ENCODE assay signal across 8 cellular contexts in genomic region chr1:44835738-44836675, GRCh38. TPM values are rescaled to one million over a fixed set of nuclear protein-coding genes. Genes with fewer than 3 reads are reported as not detected.
DNase-seq lines count a peak whose midpoint lies in the region; ATAC-seq, FAIRE-seq and TF ChIP-seq lines count a peak whose summit lies in the region.

No MANE protein-coding gene starts in this region.

- no peaks in the 10 kb centered on the region for H3K36me3 Mint-ChIP-seq in activated T-cell treated with anti-CD3 and anti-CD28 coated beads, Interleukin-2, amount 50 U/mL, for 4 hours (ENCODE audit: insufficient read depth)
- H3K36me3 Mint-ChIP-seq in neural progenitor cell = no peaks in the 10 kb centered on the region

- ATAC-seq in activated T-cell treated with anti-CD3 and anti-CD28 coated beads, Interleukin-2, amount 50 U/mL, for 4 hours = peak; percentile 91 to 93

- no peaks in the 10 kb centered on the region for H3K4me1 ChIP-seq in Peyer's patch
- peaks cover 7% of the 10 kb centered on the region for H3K4me1 ChIP-seq in neural progenitor cell
- H3K4me1 ChIP-seq in stomach = peaks cover 0 to 5% (median 0%) of the 10 kb centered on the region in 4 donors

- 63 to 66% (median 66%) methylated on average over 23 of the region's 23 CpGs for WGBS in stomach, 5 donors

- H3K9ac ChIP-seq in neural progenitor cell = no peak overlapping the region

- peaks cover 3% of the 10 kb centered on the region for H3K27me3 Mint-ChIP-seq in activated T-cell treated with anti-CD3 and anti-CD28 coated beads, Interleukin-2, amount 50 U/mL, for 4 hours (ENCODE audit: low read depth)
- peaks cover 7% of the 10 kb centered on the region for H3K27me3 Mint-ChIP-seq in neural progenitor cell (ENCODE audit: insufficient read depth, low read depth)

- H3K27ac ChIP-seq in Peyer's patch (no peak overlapping the region), neural progenitor cell (no peak overlapping the region), stomach (no peak overlapping the region)

- peak overlapping the region; percentile 17 for H3K4me3 Mint-ChIP-seq in activated T-cell treated with anti-CD3 and anti-CD28 coated beads, Interleukin-2, amount 50 U/mL, for 4 hours
- H3K4me3 Mint-ChIP-seq in neural progenitor cell = peak overlapping the region; percentile 27

- peaks cover 4% of the 10 kb centered on the region for H3F3A ChIP-seq in neural progenitor cell (ENCODE audit: low read depth)

- peak; percentile 92 for DNase-seq in Ammon's horn (ENCODE audit: low spot score)
- DNase-seq in GM19239 (ENCODE audit: insufficient read length, low spot score) = peak; percentile 89
- peak; percentile 72 to 89 for DNase-seq in Kasumi-1 (lab: John Stamatoyannopoulos, UW)
- DNase-seq in Peyer's patch = peak; percentile 86 to 96 (median 93)
- peak; percentile 86 for DNase-seq in activated T-cell treated with anti-CD3 and anti-CD28 coated beads, Interleukin-2, amount 50 U/mL, for 4 hours
- DNase-seq in fibroblast of peridontal ligament (ENCODE audit: extremely low read depth) = peak; percentile 90
- peak; percentile 88 for DNase-seq in neural progenitor cell (ENCODE audit: low spot score)
- DNase-seq in stomach = peak; percentile 88

- intact Hi-C loops in stomach (cut with DNase I; ENCODE audit: low total_unique reads) = loop anchor here (5.0 to 10.0 kb wide), 2 partner anchors 44 to 169 kb away; no protein-coding TSS in a partner anchor

- H3K4me3 ChIP-seq in Peyer's patch (no peak overlapping the region), neural progenitor cell (no peak overlapping the region), stomach (no peak overlapping the region)

- FAIRE-seq in GM19239 (lab: Jason Lieb, UNC) = peak; percentile 97

- no peaks in the 10 kb centered on the region for H3K9me3 ChIP-seq in Peyer's patch
- H3K9me3 ChIP-seq in neural progenitor cell (ENCODE audit: low read depth) = no peaks in the 10 kb centered on the region
- no peaks in the 10 kb centered on the region for H3K9me3 ChIP-seq in stomach

- TF ChIP-seq EP300 in stomach (IDR thresholded peaks at IDR 0.05) = no peak

- no peak for TF ChIP-seq POLR2A in Peyer's patch (IDR thresholded peaks at IDR 0.05)
- no peak for TF ChIP-seq POLR2A in stomach (IDR thresholded peaks at IDR 0.05)

- no peaks in the 10 kb centered on the region for H3K79me2 ChIP-seq in neural progenitor cell (ENCODE audit: low read depth)

- peak overlapping the region; percentile 2 for H3K27ac Mint-ChIP-seq in neural progenitor cell

- no peaks in the 10 kb centered on the region for H3K9me3 Mint-ChIP-seq in activated T-cell treated with anti-CD3 and anti-CD28 coated beads, Interleukin-2, amount 50 U/mL, for 4 hours
- no peaks in the 10 kb centered on the region for H3K9me3 Mint-ChIP-seq in neural progenitor cell

- H3K36me3 ChIP-seq in Peyer's patch = no peaks in the 10 kb centered on the region
- H3K36me3 ChIP-seq in neural progenitor cell = no peaks in the 10 kb centered on the region
- H3K36me3 ChIP-seq in stomach = no peaks in the 10 kb centered on the region

- H4K20me1 ChIP-seq in neural progenitor cell (ENCODE audit: low read depth) = no peaks in the 10 kb centered on the region

- no peak overlapping the region for H2AFZ ChIP-seq in neural progenitor cell (replicated peaks)

- TF ChIP-seq CTCF in Peyer's patch (IDR thresholded peaks at IDR 0.05) = peak; percentile 68 to 87 (median 77)
- TF ChIP-seq CTCF in neural progenitor cell (IDR thresholded peaks at IDR 0.05) = peak; percentile 80
- peak in 5 of 7 experiments; percentile 56 to 85 (median 76) for TF ChIP-seq CTCF in stomach (IDR thresholded peaks at IDR 0.05)

- H3K4me1 Mint-ChIP-seq in activated T-cell treated with anti-CD3 and anti-CD28 coated beads, Interleukin-2, amount 50 U/mL, for 4 hours (ENCODE audit: low read depth) = peaks cover 6% of the 10 kb centered on the region
- H3K4me1 Mint-ChIP-seq in neural progenitor cell = peaks cover 9% of the 10 kb centered on the region

- no peak overlapping the region for H3K4me2 ChIP-seq in neural progenitor cell

- H3K27me3 ChIP-seq in Peyer's patch = no peaks in the 10 kb centered on the region
- H3K27me3 ChIP-seq in neural progenitor cell = no peaks in the 10 kb centered on the region
- H3K27me3 ChIP-seq in stomach = no peaks in the 10 kb centered on the region

RNA-seq across cellular contexts. Expression of gene PTCH2, which starts 7.0 kb away (rescaled TPM):
- 1 to 10 TPM in 2 of 4 donors, under 1 TPM in 2; 0.27 to 2.5 (median 0.79) TPM for total RNA-seq in Peyer's patch
- total RNA-seq in activated T-cell treated with anti-CD3 and anti-CD28 coated beads, Interleukin-2, amount 50 U/mL, for 4 hours = 1 to 10 TPM; 1.4 to 1.9 (median 1.6) TPM
- total RNA-seq in neural progenitor cell (ENCODE audit: low replicate concordance) = 0.09 TPM in 1 of 2 replicates, not detected in the other
- total RNA-seq in stomach = 1 to 10 TPM in 2 of 5 donors, under 1 TPM in 1, not detected in 2; under 0.01 to 2.3 (median 1.8) TPM
- polyA plus RNA-seq in stomach = under 1 TPM; 0.19 to 0.50 (median 0.31) TPM

RNA-seq across cellular contexts. Expression of gene BTBD19, which starts 27.7 kb away (rescaled TPM):
- total RNA-seq in Peyer's patch (1 to 10 TPM; 2.6 to 7.4 (median 3.5) TPM), neural progenitor cell (ENCODE audit: low replicate concordance) (1.4 and 1.7 TPM in 2 replicates), stomach (1 to 10 TPM in 2 of 5 donors, under 1 TPM in 1, not detected in 2; 0.89 to 4.1 (median 2.9) TPM)
- 10 to 100 TPM in 1 of 3 donors, 1 to 10 TPM in 2; 8.2 to 14.0 (median 8.3) TPM for total RNA-seq in activated T-cell treated with anti-CD3 and anti-CD28 coated beads, Interleukin-2, amount 50 U/mL, for 4 hours
- 1 to 10 TPM; 1.4 to 2.9 (median 2.8) TPM for polyA plus RNA-seq in stomach

RNA-seq across cellular contexts. Expression of gene DYNLT4, which starts 28.9 kb away (rescaled TPM):
- total RNA-seq in Peyer's patch (1 to 10 TPM in 1 of 4 donors, not detected in 3; 3.5 TPM), neural progenitor cell (ENCODE audit: low replicate concordance) (not detected in 2 replicates), stomach (10 to 100 TPM in 1 of 5 donors, not detected in 4; 25.5 TPM)
- not detected for total RNA-seq in activated T-cell treated with anti-CD3 and anti-CD28 coated beads, Interleukin-2, amount 50 U/mL, for 4 hours
- polyA plus RNA-seq in stomach = 1 to 10 TPM in 1 of 3 donors, under 1 TPM in 2; 0.38 to 4.4 (median 0.50) TPM

RNA-seq across cellular contexts. Expression of gene PLK3, which starts 35.8 kb away (rescaled TPM):
- total RNA-seq in Peyer's patch (10 to 100 TPM in 3 of 4 donors, 1 to 10 TPM in 1; 7.7 to 28.1 (median 23.5) TPM), neural progenitor cell (ENCODE audit: low replicate concordance) (2.2 and 6.6 TPM in 2 replicates), stomach (10 to 100 TPM in 4 of 5 donors, under 1 TPM in 1; 0.58 to 30.4 (median 24.3) TPM)
- 100 to 1,000 TPM; 186 to 239 (median 203) TPM for total RNA-seq in activated T-cell treated with anti-CD3 and anti-CD28 coated beads, Interleukin-2, amount 50 U/mL, for 4 hours
- 10 to 100 TPM in 2 of 3 donors, 1 to 10 TPM in 1; 9.5 to 21.2 (median 13.5) TPM for polyA plus RNA-seq in stomach

RNA-seq across cellular contexts. Expression of gene BEST4, which starts 48.0 kb away (rescaled TPM):
- total RNA-seq in Peyer's patch (10 to 100 TPM in 3 of 4 donors, 1 to 10 TPM in 1; 5.0 to 59.8 (median 28.6) TPM), neural progenitor cell (ENCODE audit: low replicate concordance) (0.65 and 0.84 TPM in 2 replicates), stomach (10 to 100 TPM in 1 of 5 donors, under 1 TPM in 1, not detected in 3; 0.87 to 60.0 TPM)
- under 1 TPM; 0.53 to 0.63 (median 0.57) TPM for total RNA-seq in activated T-cell treated with anti-CD3 and anti-CD28 coated beads, Interleukin-2, amount 50 U/mL, for 4 hours
- polyA plus RNA-seq in stomach = under 1 TPM in 1 of 3 donors, not detected in 2; 0.35 TPM
